In genomic region chr3:133895208-133896001, GRCh38 we compare ENCODE assay signal across 8 cellular contexts. TPM values are rescaled to one million over a fixed set of nuclear protein-coding genes. Genes with fewer than 3 reads are reported as not detected.
DNase-seq lines count a peak whose midpoint lies in the region; ATAC-seq, FAIRE-seq and TF ChIP-seq lines count a peak whose summit lies in the region.

Gene RAB6B, minus strand, starts transcription at chr3:133895882. Its CDS starts 416 bp downstream, at chr3:133895466.

- FAIRE-seq in HTR-8/SVneo (lab: Jason Lieb, UNC), result peak; percentile 38

- no peak within 1 kb of the TSS for H4K5ac ChIP-seq in mesendoderm (ENCODE audit: low read length)

- H3K4me2 ChIP-seq in mesendoderm (ENCODE audit: low read length), result peak within 1 kb of the TSS; percentile 66

- H2BK5ac ChIP-seq in mesendoderm (ENCODE audit: low read length), result no peak within 1 kb of the TSS

- H3K56ac ChIP-seq in mesendoderm (ENCODE audit: low read length), result peak within 1 kb of the TSS; percentile 86

- H4K8ac ChIP-seq in mesendoderm (ENCODE audit: low read depth, low read length), result no peak within 1 kb of the TSS

- intact Hi-C loops in thyroid gland (cut with DNase I), result no loop called here

- H3K4me3 ChIP-seq in mesendoderm (ENCODE audit: low read length), result peak within 1 kb of the TSS; percentile 48
- H3K4me3 ChIP-seq in thyroid gland (replicated peaks in 1 of 3), result peak within 1 kb of the TSS; percentile 24 to 81 (median 75)

- H3K9me3 ChIP-seq in T-helper 17 cell (ENCODE audit: control insufficient read depth, low read length, poor library complexity, severe bottlenecking), result no peaks in the 10 kb centered on the region
- H3K9me3 ChIP-seq in thyroid gland, result no peaks in the 10 kb centered on the region

- H3K27ac Mint-ChIP-seq in T-helper 17 cell, result no peak within 1 kb of the TSS

- no peak within 1 kb of the TSS for H2BK15ac ChIP-seq in mesendoderm (replicated peaks; ENCODE audit: low read depth)

- H3K36me3 Mint-ChIP-seq in T-helper 17 cell (ENCODE audit: low read depth), result peaks cover 2% of the 10 kb centered on the region

- H3K36me3 ChIP-seq in mesendoderm (ENCODE audit: control insufficient read depth, insufficient read depth, low read length), result no peaks in the 10 kb centered on the region
- no peaks in the 10 kb centered on the region for H3K36me3 ChIP-seq in thyroid gland

- peaks cover 69% of the 10 kb centered on the region for H3K27me3 Mint-ChIP-seq in T-helper 17 cell

- ATAC-seq in T-helper 17 cell (peak; percentile 57), HG03175 (IDR thresholded peaks at IDR 0.05; ENCODE audit: unreplicated experiment) (no peak)

- no peaks in the 10 kb centered on the region for H3K79me2 ChIP-seq in mesendoderm (ENCODE audit: control insufficient read depth, insufficient read depth, low read length)

- peak; percentile 51 for DNase-seq in EH (ENCODE audit: low read depth)
- DNase-seq in HTR-8/SVneo (ENCODE audit: insufficient read length, low spot score), result peak; percentile 71
- no peak for DNase-seq in T-helper 17 cell
- DNase-seq in erythroblast (lab: John Stamatoyannopoulos, UW), result peak; percentile 75 to 85
- DNase-seq in mesendoderm, result peak; percentile 56
- peak; percentile 47 to 49 for DNase-seq in thyroid gland
- no peak for DNase-seq in NCI-H510A (lab: John Stamatoyannopoulos, UW)

- peak within 1 kb of the TSS; percentile 71 for H3K4me3 Mint-ChIP-seq in T-helper 17 cell

- no CpG with 5 or more reads among the region's 80 CpGs for WGBS in mesendoderm (ENCODE audit: extremely low coverage, insufficient coverage, low lambda C conversion rate)
- WGBS in thyroid gland, 2 donors, result 1% methylated on average over 39 to 41 of the region's 80 CpGs

- no peak for TF ChIP-seq CTCF in thyroid gland (IDR thresholded peaks at IDR 0.05)

- H3K79me1 ChIP-seq in mesendoderm (ENCODE audit: low read length), result no peaks in the 10 kb centered on the region

- TF ChIP-seq POLR2A in erythroblast (IDR thresholded peaks at IDR 0.05; ENCODE audit: low read length) (peak; percentile 68), thyroid gland (IDR thresholded peaks at IDR 0.05) (peak in 1 of 2 donors; percentile 57)

- H3K9ac ChIP-seq in mesendoderm (ENCODE audit: low read length), result peak within 1 kb of the TSS; percentile 70

- H3K18ac ChIP-seq in mesendoderm (ENCODE audit: low read length), result no peak within 1 kb of the TSS

- H3K23ac ChIP-seq in mesendoderm (ENCODE audit: low read length), result no peak within 1 kb of the TSS

- H3K4me1 Mint-ChIP-seq in T-helper 17 cell, result peaks cover 4% of the 10 kb centered on the region

- no peak within 1 kb of the TSS for H2BK120ac ChIP-seq in mesendoderm (ENCODE audit: low read depth, low read length)

- H3K27ac ChIP-seq in mesendoderm (ENCODE audit: low read depth, low read length) (no peak within 1 kb of the TSS), thyroid gland (peak within 1 kb of the TSS in 1 of 3 donors; percentile 15)

- H3K27me3 ChIP-seq in mesendoderm (ENCODE audit: insufficient read depth, low read length, poor library complexity) (peaks cover 11% of the 10 kb centered on the region), thyroid gland (no peaks in the 10 kb centered on the region)

- no peak within 1 kb of the TSS for H3K4ac ChIP-seq in mesendoderm (ENCODE audit: low read depth, low read length)

- H3K4me1 ChIP-seq in mesendoderm (ENCODE audit: control insufficient read depth, low read depth, low read length) (no peaks in the 10 kb centered on the region), thyroid gland (peaks cover 14 to 18% of the 10 kb centered on the region in 2 donors)

- no peak within 1 kb of the TSS for H2AK5ac ChIP-seq in mesendoderm (ENCODE audit: low read length)

RNA-seq across cellular contexts. Expression of gene RAB6B, which starts in this region (rescaled TPM):
- 1 to 10 TPM; 1.8 to 4.3 TPM for total RNA-seq in T-helper 17 cell
- 2.0 TPM for polyA plus RNA-seq in mesendoderm (2013, experiment 1 of 2)
- polyA plus RNA-seq in mesendoderm (2013, experiment 2 of 2), result 2.7 TPM
- total RNA-seq in thyroid gland, result 1 to 10 TPM; 4.4 to 6.2 (median 5.6) TPM

Comparison
In these comparisons a context has a peak if more than half of its experiments do, and no peak if none do; other contexts are left out.
1. DNase-seq: peak in EH (single experiment), HTR-8/SVneo (single experiment), erythroblast (2 of 2), mesendoderm (single experiment) and thyroid gland (2 of 2); none in T-helper 17 cell (0 of 3) and NCI-H510A (single experiment).